In the genomic region with DNA sequence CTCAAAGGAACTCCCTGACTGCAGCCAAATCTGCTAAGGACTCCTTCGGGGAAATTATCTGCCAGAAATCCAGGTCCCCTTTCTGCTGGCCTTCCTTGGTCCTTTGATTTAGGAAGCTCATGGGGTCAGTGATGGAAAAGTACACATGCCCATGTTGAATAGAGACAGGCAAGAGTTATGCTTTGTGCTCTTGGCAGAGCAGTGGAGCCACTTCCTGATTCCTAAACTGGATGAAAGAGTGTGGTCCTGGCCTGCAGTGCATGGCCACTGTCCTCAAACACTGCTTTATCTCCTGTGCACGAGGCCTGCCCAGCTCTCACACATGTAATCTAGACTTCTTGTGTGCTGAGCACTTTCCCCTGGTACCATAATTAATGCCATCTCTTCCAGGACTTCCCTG, we compare ENCODE assay signal across 12 cellular contexts. TPM values are rescaled to one million over a fixed set of nuclear protein-coding genes. Genes with fewer than 3 reads are reported as not detected.
DNase-seq lines count a peak whose midpoint lies in the region; ATAC-seq, FAIRE-seq and TF ChIP-seq lines count a peak whose summit lies in the region.
"Had no signal": no experiment of that assay in that cellular context is flagged by ENCODE, and none has a peak within 500 bp of the region (broad histone marks: within the 10 kb centered on the region; RNA-seq: fewer than 3 reads in every experiment).

No MANE protein-coding gene starts in this region.

- H3K4me2 ChIP-seq in BLaER1 = peak overlapping the region; percentile 97

- intact Hi-C loops in esophagus squamous epithelium (cut with DNase I) (loop anchor here (10.0 kb wide), 1 partner anchor 927 kb away; no protein-coding TSS in a partner anchor), sigmoid colon (cut with DNase I) (loop anchor here (5.0 to 10.0 kb wide), 2 partner anchors 44 to 1287 kb away; no protein-coding TSS in a partner anchor)

- H3K4me1 ChIP-seq in BLaER1 = peaks cover 16% of the 10 kb centered on the region
- peaks cover 11 to 86% (median 14%) of the 10 kb centered on the region in 3 donors for H3K4me1 ChIP-seq in esophagus squamous epithelium
- peaks cover 0 to 61% (median 54%) of the 10 kb centered on the region in 4 donors for H3K4me1 ChIP-seq in sigmoid colon

- TF ChIP-seq EP300 in sigmoid colon (IDR thresholded peaks at IDR 0.05) = no peak

- no peak for ATAC-seq in GM21526 (IDR thresholded peaks at IDR 0.05; ENCODE audit: low FRiP score, unreplicated experiment)
- ATAC-seq: Panc1 had no signal

- H3K36me3 ChIP-seq in BLaER1 (peaks cover 25% of the 10 kb centered on the region), esophagus squamous epithelium (no peaks in the 10 kb centered on the region), sigmoid colon (no peaks in the 10 kb centered on the region)

- no peaks in the 10 kb centered on the region for H3K27me3 ChIP-seq in BLaER1
- H3K27me3 ChIP-seq in esophagus squamous epithelium = peaks cover 4 to 100% (median 23%) of the 10 kb centered on the region in 4 donors
- H3K27me3 ChIP-seq in sigmoid colon = peaks cover 51 to 99% (median 89%) of the 10 kb centered on the region in 3 donors

- H3K9ac ChIP-seq in BLaER1 = peak overlapping the region; percentile 100

- TF ChIP-seq CTCF in esophagus squamous epithelium (IDR thresholded peaks at IDR 0.05) = no peak
- TF ChIP-seq CTCF in sigmoid colon (IDR thresholded peaks at IDR 0.05) = no peak

- FAIRE-seq in GM19239 (lab: Jason Lieb, UNC) = peak; percentile 92
- FAIRE-seq in RCC 7860 (lab: Jason Lieb, UNC) = no peak
- FAIRE-seq: TTC549 had no signal

- TF ChIP-seq POLR2A in esophagus squamous epithelium (IDR thresholded peaks at IDR 0.05) (no peak), sigmoid colon (IDR thresholded peaks at IDR 0.05) (no peak)

- H3K4me3 ChIP-seq in BLaER1 = peak overlapping the region; percentile 98
- H3K4me3 ChIP-seq in esophagus squamous epithelium = peak overlapping the region in 3 of 4 donors; percentile 46 to 73 (median 57)
- peak overlapping the region; percentile 35 to 59 (median 52) for H3K4me3 ChIP-seq in sigmoid colon

- H3K9me3 ChIP-seq in BLaER1 = peaks cover 6% of the 10 kb centered on the region; the same call in 1 of the 2 replicates
- H3K9me3 ChIP-seq in esophagus squamous epithelium = no peaks in the 10 kb centered on the region
- no peaks in the 10 kb centered on the region for H3K9me3 ChIP-seq in sigmoid colon

- DNase-seq in GM19239 (ENCODE audit: insufficient read length, low spot score) (no peak), esophagus squamous epithelium (lab: John Stamatoyannopoulos, UW) (no peak), sigmoid colon (no peak), RCC 7860 (ENCODE audit: low spot score) (no peak), GF-D8 (lab: John Stamatoyannopoulos, UW) (no peak), middle frontal gyrus (ENCODE audit: extremely low spot score, low spot score) (no peak)
- DNase-seq: COR-L47, NCI-H2081 treated with DMSO at 0.1 percent for 48 hours had no signal

- peaks cover 20% of the 10 kb centered on the region; the same call in 1 of the 2 replicates for H4K20me1 ChIP-seq in BLaER1

- peak overlapping the region; percentile 100 for H3K27ac ChIP-seq in BLaER1
- peak overlapping the region in 3 of 4 donors; percentile 84 to 92 (median 88) for H3K27ac ChIP-seq in esophagus squamous epithelium
- H3K27ac ChIP-seq in sigmoid colon = peak overlapping the region in 3 of 4 donors; percentile 17 to 81 (median 81)

- 48 to 49% methylated on average over 2 of the region's 2 CpGs for WGBS in esophagus squamous epithelium, 2 donors
- WGBS in sigmoid colon, 2 donors = 48 to 49% methylated on average over 2 of the region's 2 CpGs

RNA-seq across cellular contexts. Expression of a gene that starts 2.0 kb away (rescaled TPM):
- total RNA-seq in esophagus squamous epithelium = 10 to 100 TPM in 2 of 4 donors, 1 to 10 TPM in 1, under 1 TPM in 1; 0.80 to 15.8 (median 7.0) TPM
- total RNA-seq in sigmoid colon = 10 to 100 TPM; 11.9 to 30.5 (median 25.9) TPM
- polyA plus RNA-seq in sigmoid colon = 1 to 10 TPM in 2 of 3 donors, under 1 TPM in 1; 0.46 to 6.0 (median 4.5) TPM
